13 cellular contexts compared by ENCODE assay signal in the genomic region with DNA sequence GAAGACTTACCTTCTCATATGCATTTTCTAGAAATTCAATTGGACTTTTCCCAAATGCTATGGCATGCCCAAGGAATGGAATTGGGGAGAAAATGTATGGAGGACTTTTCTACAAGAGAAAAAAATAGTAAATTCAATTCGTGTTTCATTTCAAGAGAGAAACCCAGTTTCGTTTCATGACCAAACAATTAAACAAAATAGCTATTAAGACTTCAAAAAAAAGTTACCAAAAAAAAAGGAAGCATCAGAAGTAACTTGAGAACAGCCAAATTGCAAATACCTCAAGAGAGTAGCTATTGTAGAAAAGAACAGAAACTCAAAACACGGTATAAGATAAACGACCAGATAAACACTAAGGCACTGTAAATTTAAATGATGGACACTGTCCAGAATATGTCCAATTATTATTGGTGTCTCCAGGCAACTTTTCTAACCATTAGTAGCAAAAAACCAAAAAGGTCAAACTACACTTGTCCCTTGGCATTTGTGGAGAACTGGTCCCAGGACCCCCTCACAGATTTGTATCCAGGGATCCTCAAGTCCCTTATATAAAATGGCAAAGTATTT. TPM values are rescaled to one million over a fixed set of nuclear protein-coding genes. Genes with fewer than 3 reads are reported as not detected.
DNase-seq lines count a peak whose midpoint lies in the region; ATAC-seq, FAIRE-seq and TF ChIP-seq lines count a peak whose summit lies in the region.
"Had no signal": no experiment of that assay in that cellular context is flagged by ENCODE, and none has a peak within 500 bp of the region (broad histone marks: within the 10 kb centered on the region; RNA-seq: fewer than 3 reads in every experiment).

No MANE protein-coding gene starts in this region.

- peak overlapping the region; percentile 46 for H3K4me2 ChIP-seq in KMS-11
- peak overlapping the region; percentile 44 for H3K4me2 ChIP-seq in K562 (ENCODE audit: insufficient read depth, low read length)

- H3K36me3 ChIP-seq in KMS-11 (ENCODE audit: insufficient read depth) = peaks cover 9% of the 10 kb centered on the region; the same call in 1 of the 2 replicates
- H3K36me3 ChIP-seq in K562 (ENCODE audit: control insufficient read depth, insufficient read depth, low read length) = peaks cover 54% of the 10 kb centered on the region
- H3K36me3 ChIP-seq in pancreas = peaks cover 0 to 11% (median 0%) of the 10 kb centered on the region in 3 donors
- peaks cover 27% of the 10 kb centered on the region for H3K36me3 ChIP-seq in left ventricle myocardium inferior
- H3K36me3 ChIP-seq: neutrophil had no signal

- CTCF ChIA-PET in CD4-positive, alpha-beta T cell (lab: Charles Lee) = no interaction called here
- CTCF ChIA-PET in K562 (lab: Yijun Ruan, JAX; ENCODE audit: low intra/inter-chr PET ratio) = interaction anchor here (0.7 kb wide), 1 partner anchor 113 kb away, joined by 3 read pairs; no protein-coding TSS in a partner anchor

- no peak for TF ChIP-seq RAD21 in K562 (CRISPR knock-in tag; conservative IDR thresholded peaks at IDR 0.05 in 1 of 2, IDR thresholded peaks at IDR 0.05 in 1 of 2)

- H3K27ac Mint-ChIP-seq in CD4-positive, alpha-beta T cell = peak overlapping the region; percentile 4
- H3K27ac Mint-ChIP-seq: activated naive CD4-positive, alpha-beta T cell treated with anti-CD3 and anti-CD28 coated beads, Interleukin-2, amount 10 ng/mL, durations not matched to agents 7 days and 5 days had no signal

- TF ChIP-seq POLR2A in K562 (conservative IDR thresholded peaks at IDR 0.05) = no peak

- no peak overlapping the region for H3K9ac ChIP-seq in KMS-11
- 0 out of 4 replicates have a peak overlapping the region, but pooled peaks of 1 of the 2 experiments have one; percentile 10 for H3K9ac ChIP-seq in K562 (ENCODE audit: insufficient read depth in 1 of 2, low read depth in 2 of 2, low read length in 2 of 2)

- H3K9me3 ChIP-seq in CD4-positive, alpha-beta T cell (ENCODE audit: control insufficient read depth, low read length) = no peaks in the 10 kb centered on the region
- no peaks in the 10 kb centered on the region for H3K9me3 ChIP-seq in K562 (replicated peaks; ENCODE audit: control insufficient read depth, insufficient read depth, low read depth, low read length)
- H3K9me3 ChIP-seq in pancreas = no peaks in the 10 kb centered on the region
- H3K9me3 ChIP-seq in left ventricle myocardium inferior (replicated peaks) = no peaks in the 10 kb centered on the region
- H3K9me3 ChIP-seq: neutrophil had no signal

- H3K9me3 Mint-ChIP-seq in CD4-positive, alpha-beta T cell = no peaks in the 10 kb centered on the region

- H3K4me3 Mint-ChIP-seq in CD4-positive, alpha-beta T cell = peak overlapping the region; percentile 68

- in situ Hi-C loops in K562 (cut with MboI) = loop anchor here (10.0 kb wide), 1 partner anchor 303 kb away; no protein-coding TSS in a partner anchor

- peaks cover 24% of the 10 kb centered on the region for H3K4me1 ChIP-seq in KMS-11 (ENCODE audit: low read depth, poor library complexity, severe bottlenecking)
- peaks cover 19 to 20% of the 10 kb centered on the region in 2 experiments; a peak in 3 of 5 replicates for H3K4me1 ChIP-seq in K562 (replicated peaks in 1 of 2; ENCODE audit: control insufficient read depth in 2 of 2, insufficient read depth in 2 of 2, low read length in 2 of 2)
- H3K4me1 ChIP-seq in pancreas = peaks cover 0 to 15% (median 4%) of the 10 kb centered on the region in 3 donors
- peaks cover 30% of the 10 kb centered on the region for H3K4me1 ChIP-seq in left ventricle myocardium inferior

- no peaks in the 10 kb centered on the region for H3K27me3 Mint-ChIP-seq in CD4-positive, alpha-beta T cell

- H3K79me2 ChIP-seq in KMS-11 (ENCODE audit: insufficient read depth, low read depth) (peaks cover 36% of the 10 kb centered on the region), K562 (ENCODE audit: control insufficient read depth, insufficient read depth, low read length) (peaks cover 54% of the 10 kb centered on the region)

- TF ChIP-seq EP300 in K562 (IDR thresholded peaks at IDR 0.05; ENCODE audit: low read length) = no peak

- BruUV-seq in K562 (replicated peaks; lab: Mats Ljungman, UMichigan) = no TSS peak

- POLR2A ChIA-PET in CD4-positive, alpha-beta T cell (lab: Charles Lee) = interaction anchor here (0.7 kb wide), 1 partner anchor 115 kb away, joined by 3 read pairs; no protein-coding TSS in a partner anchor
- POLR2A ChIA-PET in K562 (lab: Yijun Ruan, JAX) = no interaction called here

- DNase-seq in CD4-positive, alpha-beta T cell = no peak
- DNase-seq in K562 (ENCODE audit: extremely low read depth in 1 of 4, low spot score in 3 of 4) = no peak
- peak; percentile 9 for DNase-seq in medulla oblongata (ENCODE audit: extremely low spot score)
- no peak for DNase-seq in pancreas
- no peak for DNase-seq in left ventricle myocardium inferior
- DNase-seq in stimulated activated CD4-positive, alpha-beta T cell treated with anti-CD3 and anti-CD28 coated beads, Interleukin-15, amount 100 ng/mL, for 24 hours = no peak
- DNase-seq: activated naive CD4-positive, alpha-beta T cell treated with anti-CD3 and anti-CD28 coated beads, Interleukin-2, amount 10 ng/mL, durations not matched to agents 7 days and 5 days; effector CD4-positive, alpha-beta T cell; stimulated activated CD4-positive, alpha-beta T cell treated with anti-CD3 and anti-CD28 coated beads, Interleukin-2, amount 100 ng/mL, for 48 hours had no signal

- H3K4me3 ChIP-seq in KMS-11 (IDR thresholded peaks at IDR 0.05; ENCODE audit: insufficient read depth, low read depth, low read length) (no peak overlapping the region), K562 (peak overlapping the region; percentile 95; the same call in 1 of the 2 replicates), pancreas (no peak overlapping the region), left ventricle myocardium inferior (no peak overlapping the region)

- H3K4me1 Mint-ChIP-seq in CD4-positive, alpha-beta T cell (ENCODE audit: low read depth) = peaks cover 40% of the 10 kb centered on the region

- FAIRE-seq in K562 (lab: Jason Lieb, UNC) = no peak
- FAIRE-seq in pancreas (lab: Jason Lieb, UNC) = no peak

- H3K27ac ChIP-seq in CD4-positive, alpha-beta T cell (ENCODE audit: low read depth, low read length) = no peak overlapping the region
- H3K27ac ChIP-seq in KMS-11 = no peak overlapping the region
- no peak overlapping the region for H3K27ac ChIP-seq in K562 (ENCODE audit: extremely low read depth, low read depth, low read length)
- no peak overlapping the region for H3K27ac ChIP-seq in pancreas
- no peak overlapping the region for H3K27ac ChIP-seq in left ventricle myocardium inferior (replicated peaks)
- H3K27ac ChIP-seq: neutrophil, RWPE1 had no signal

- no peak overlapping the region for H2AFZ ChIP-seq in KMS-11 (ENCODE audit: low read depth)
- H2AFZ ChIP-seq in K562 (ENCODE audit: low read depth, low read length) = 0 out of 2 replicates have a peak overlapping the region, but pooled peaks have one; percentile 3

- no peaks in the 10 kb centered on the region for H3K27me3 ChIP-seq in CD4-positive, alpha-beta T cell (ENCODE audit: control insufficient read depth, insufficient read depth, low read length)
- no peaks in the 10 kb centered on the region for H3K27me3 ChIP-seq in KMS-11 (ENCODE audit: insufficient read depth, low read depth)
- H3K27me3 ChIP-seq in K562 (ENCODE audit: control insufficient read depth in 2 of 2, insufficient read depth in 2 of 2, low read length in 2 of 2) = no peaks in the 10 kb centered on the region
- no peaks in the 10 kb centered on the region for H3K27me3 ChIP-seq in pancreas
- H3K27me3 ChIP-seq in left ventricle myocardium inferior (ENCODE audit: low read depth) = no peaks in the 10 kb centered on the region
- H3K27me3 ChIP-seq: neutrophil had no signal

- no peaks in the 10 kb centered on the region for H3K9me1 ChIP-seq in K562 (ENCODE audit: control insufficient read depth, insufficient read depth, low read length)

- 51% methylated on average over 4 of the region's 4 CpGs for WGBS in K562 (ENCODE audit: insufficient coverage, low coverage, missing lambda C conversion rate)
- 49 to 56% methylated on average over 4 of the region's 4 CpGs for WGBS in pancreas, 2 donors

- TF ChIP-seq CTCF in CD4-positive, alpha-beta T cell (IDR thresholded peaks at IDR 0.05) = no peak
- TF ChIP-seq CTCF in KMS-11 (conservative IDR thresholded peaks at IDR 0.05; ENCODE audit: low read depth, low read length) (no peak), K562 (IDR thresholded peaks at IDR 0.05 in 2 of 3, conservative IDR thresholded peaks at IDR 0.05 in 1 of 3; ENCODE audit: insufficient read depth in 2 of 3, low read depth in 1 of 3, low read length in 3 of 3) (no peak), pancreas (IDR thresholded peaks at IDR 0.05) (no peak), left ventricle myocardium inferior (IDR thresholded peaks at IDR 0.05; ENCODE audit: borderline replicate concordance) (no peak)

- intact Hi-C loops in CD4-positive, alpha-beta T cell (cut with DNase I, micrococcal nuclease) = loop anchor here (5.0 to 10.0 kb wide), 4 partner anchors 115 to 1873 kb away; a partner anchor contains a TSS
- intact Hi-C loops in K562 (cut with micrococcal nuclease) (loop anchor here (5.0 kb wide), 1 partner anchor 290 kb away; no protein-coding TSS in a partner anchor), pancreas (cut with DNase I) (loop anchor here in 1 of 3 donors (10.0 kb wide), 1 partner anchor 313 kb away; a partner anchor contains a TSS), left ventricle myocardium inferior (cut with micrococcal nuclease) (no loop called here)

- H4K20me1 ChIP-seq in KMS-11 (ENCODE audit: insufficient read depth) = peaks cover 5% of the 10 kb centered on the region; the same call in 1 of the 2 replicates
- peaks cover 8% of the 10 kb centered on the region; the same call in 1 of the 2 replicates for H4K20me1 ChIP-seq in K562 (replicated peaks; ENCODE audit: control insufficient read depth, insufficient read depth, low read length)

- H3K36me3 Mint-ChIP-seq in CD4-positive, alpha-beta T cell (ENCODE audit: low read depth) = peaks cover 31% of the 10 kb centered on the region

- no peak for ATAC-seq in CD4-positive, alpha-beta T cell (ENCODE audit: poor library complexity)
- ATAC-seq in K562 = no peak
- ATAC-seq in pancreas = no peak
- no peak for ATAC-seq in GM19324 (IDR thresholded peaks at IDR 0.05; ENCODE audit: low FRiP score, unreplicated experiment)

RNA-seq across cellular contexts. Expression of a gene that starts 2.4 kb away (rescaled TPM):
- 10 to 100 TPM; 25.9 to 30.9 TPM for total RNA-seq in CD4-positive, alpha-beta T cell
- 73.8 and 158 TPM in 2 replicates for total RNA-seq in K562 (2011; cell fraction: chromatin; rRNA removed; ENCODE audit: low replicate concordance)
- total RNA-seq in K562 (2011; cell fraction: nucleolus; rRNA removed) = 89.6 and 115 TPM in 2 replicates
- total RNA-seq in K562 (2011; cell fraction: nucleoplasm; rRNA removed) = 151 and 183 TPM in 2 replicates
- 87.0 and 92.0 TPM in 2 replicates for total RNA-seq in K562 (2014; rRNA removed)
- 151 and 168 TPM in 2 replicates for total RNA-seq in K562 (2014; rRNA removed; fragmentation: Illumina TruSeq; extraction: Trizol)
- 99.9 and 106 TPM in 2 replicates for total RNA-seq in K562 (2015; rRNA removed; fragmentation: Illumina TruSeq; extraction: Trizol)
- 107 and 109 TPM in 2 replicates for total RNA-seq in K562 (2021)
- 25.5 and 35.4 TPM in 2 replicates for polyA plus RNA-seq in K562 (2011; rRNA removed)
- 14.1 and 20.6 TPM in 2 replicates for polyA plus RNA-seq in K562 (2011; cell fraction: cytosol; rRNA removed)
- 7.0 and 10.3 TPM in 2 replicates for polyA plus RNA-seq in K562 (2011; cell fraction: nucleus; rRNA removed)
- 40.7 and 93.1 TPM in 2 replicates for polyA plus RNA-seq in K562 (2012)
- polyA plus RNA-seq in K562 (2014; fragmentation: Illumina TruSeq; extraction: Trizol) = 71.1 and 80.3 TPM in 2 replicates
- 10 to 100 TPM; 41.8 to 42.2 TPM for polyA plus RNA-seq in K562 (2014; fragmentation: Nextera tagmentation; extraction: Ambion mirVana)
- polyA plus RNA-seq in K562 (2014; rRNA removed) = 62.0 and 62.2 TPM in 2 replicates
- polyA minus RNA-seq in K562 (2011; rRNA and poly(A)+ RNA removed) = 65.2 and 67.5 TPM in 2 replicates
- 40.1 and 41.6 TPM in 2 replicates for polyA minus RNA-seq in K562 (2011; cell fraction: cytosol; rRNA and poly(A)+ RNA removed)
- polyA minus RNA-seq in K562 (2011; cell fraction: nucleus; rRNA and poly(A)+ RNA removed) = 9.8 and 15.9 TPM in 2 replicates
- total RNA-seq in pancreas = 10 to 100 TPM; 24.0 to 43.5 (median 36.4) TPM
- 10 to 100 TPM in 1 of 2 donors, 1 to 10 TPM in 1; 9.6 to 24.1 TPM for polyA plus RNA-seq in pancreas
- 15.8 TPM for total RNA-seq in left ventricle myocardium inferior

RNA-seq across cellular contexts. Expression of a gene that starts 47.1 kb away (rescaled TPM):
- not detected for total RNA-seq in CD4-positive, alpha-beta T cell
- total RNA-seq in K562 (2011; cell fraction: chromatin; rRNA removed; ENCODE audit: low replicate concordance) = not detected in 2 replicates
- total RNA-seq in K562 (2011; cell fraction: nucleolus; rRNA removed) = not detected in 2 replicates
- not detected in 2 replicates for total RNA-seq in K562 (2011; cell fraction: nucleoplasm; rRNA removed)
- total RNA-seq in K562 (2014; rRNA removed) = not detected in 2 replicates
- 0.15 TPM in 1 of 2 replicates, not detected in the other for total RNA-seq in K562 (2014; rRNA removed; fragmentation: Illumina TruSeq; extraction: Trizol)
- 0.07 TPM in 1 of 2 replicates, not detected in the other for total RNA-seq in K562 (2015; rRNA removed; fragmentation: Illumina TruSeq; extraction: Trizol)
- not detected in 2 replicates for total RNA-seq in K562 (2021)
- not detected in 2 replicates for polyA plus RNA-seq in K562 (2011; rRNA removed)
- polyA plus RNA-seq in K562 (2011; cell fraction: cytosol; rRNA removed) = not detected in 2 replicates
- not detected in 2 replicates for polyA plus RNA-seq in K562 (2011; cell fraction: nucleus; rRNA removed)
- polyA plus RNA-seq in K562 (2012) = not detected in 2 replicates
- not detected in 2 replicates for polyA plus RNA-seq in K562 (2014; fragmentation: Illumina TruSeq; extraction: Trizol)
- not detected for polyA plus RNA-seq in K562 (2014; fragmentation: Nextera tagmentation; extraction: Ambion mirVana)
- polyA plus RNA-seq in K562 (2014; rRNA removed) = not detected in 2 replicates
- polyA minus RNA-seq in K562 (2011; rRNA and poly(A)+ RNA removed) = not detected in 2 replicates
- not detected in 2 replicates for polyA minus RNA-seq in K562 (2011; cell fraction: cytosol; rRNA and poly(A)+ RNA removed)
- polyA minus RNA-seq in K562 (2011; cell fraction: nucleus; rRNA and poly(A)+ RNA removed) = not detected in 2 replicates
- not detected for total RNA-seq in pancreas
- polyA plus RNA-seq in pancreas = under 1 TPM in 1 of 2 donors, not detected in 1; 0.02 TPM
- total RNA-seq in left ventricle myocardium inferior = not detected
